In genomic region chr7:150404785-150405583, GRCh38 we compare ENCODE assay signal across 8 cellular contexts. TPM values are rescaled to one million over a fixed set of nuclear protein-coding genes. Genes with fewer than 3 reads are reported as not detected.
A peak's percentile ranks its signal among the peaks of the same experiment; 100 is the strongest.
DNase-seq lines count a peak whose midpoint lies in the region; ATAC-seq and TF ChIP-seq lines count a peak whose summit lies in the region.

No MANE protein-coding gene starts in this region.

- under 1% methylated on average over 86 of the region's 86 CpGs for WGBS in liver

- peak overlapping the region; percentile 60 to 74 (median 61) for H3K4me3 ChIP-seq in liver (ENCODE audit: low read depth in 1 of 3, low read length in 3 of 3)

- H3K9ac ChIP-seq in liver (ENCODE audit: low read depth in 1 of 2, low read length in 2 of 2) = peak overlapping the region; percentile 72 to 90

- peaks cover 7 to 27% (median 16%) of the 10 kb centered on the region in 4 donors for H3K4me1 ChIP-seq in liver (ENCODE audit: control insufficient read depth in 4 of 4, insufficient read depth in 4 of 4, low read length in 3 of 4)

- no peaks in the 10 kb centered on the region for H3K36me3 ChIP-seq in liver (ENCODE audit: control insufficient read depth in 4 of 4, insufficient read depth in 3 of 4, low read depth in 1 of 4, low read length in 3 of 4)

- peak; percentile 50 for ATAC-seq in GM18867 (IDR thresholded peaks at IDR 0.05; ENCODE audit: unreplicated experiment)
- peak; percentile 36 for ATAC-seq in HG03097 (IDR thresholded peaks at IDR 0.05; ENCODE audit: low FRiP score, unreplicated experiment)

- no peaks in the 10 kb centered on the region for H3K27me3 ChIP-seq in liver (ENCODE audit: control insufficient read depth in 4 of 4, insufficient read depth in 4 of 4, low read length in 3 of 4)

- DNase-seq in AG09319 (ENCODE audit: extremely low read depth, low read depth) = peak; percentile 75
- peak; percentile 34 for DNase-seq in NCI-H345 treated with DMSO at 0.1 percent for 48 hours (lab: John Stamatoyannopoulos, UW; ENCODE audit: unreplicated experiment)
- peak; percentile 68 for DNase-seq in activated CD4-positive, alpha-beta T cell treated with anti-CD3 and anti-CD28 coated beads, Interleukin-2, amount 50 U/mL, for 1 hour
- peak; percentile 78 for DNase-seq in dedifferentiated amniotic fluid mesenchymal stem cell (ENCODE audit: extremely low spot score)
- peak; percentile 53 for DNase-seq in stimulated activated CD4-positive, alpha-beta T cell treated with anti-CD3 and anti-CD28 coated beads, Interleukin-2, amount 100 ng/mL, for 4 hours (ENCODE audit: low read depth)

- TF ChIP-seq CTCF in AG09319 (IDR thresholded peaks at IDR 0.05; ENCODE audit: low read depth, low read length) (no peak; the same call in 1 of the 2 replicates), liver (IDR thresholded peaks at IDR 0.05; ENCODE audit: low read depth, low read length, missing input control) (peak; percentile 3)

- peak overlapping the region; percentile 90 to 92 for H3K27ac ChIP-seq in liver (ENCODE audit: low read depth in 1 of 2, low read length in 2 of 2)

- peak in 1 of 2 donors; percentile 24 for TF ChIP-seq RAD21 in liver (IDR thresholded peaks at IDR 0.05)

- no peaks in the 10 kb centered on the region for H3K9me3 ChIP-seq in liver (ENCODE audit: control insufficient read depth in 4 of 4, low read length in 3 of 4)

TF ChIP-seq in liver, 16 proteins besides CTCF, POLR2A, EP300 and RAD21:
- TF ChIP-seq JUND (IDR thresholded peaks at IDR 0.05) (no peak), HNF4G (IDR thresholded peaks at IDR 0.05) (no peak), RXRA (IDR thresholded peaks at IDR 0.05) (peak; percentile 68 to 76), NR2F2 (IDR thresholded peaks at IDR 0.05) (no peak), YY1 (IDR thresholded peaks at IDR 0.05) (peak; percentile 68), ZBTB33 (IDR thresholded peaks at IDR 0.05) (no peak), EGR1 (IDR thresholded peaks at IDR 0.05; ENCODE audit: low read depth in 2 of 2) (no peak), REST (IDR thresholded peaks at IDR 0.05) (no peak), ATF3 (IDR thresholded peaks at IDR 0.05) (no peak), TAF1 (conservative IDR thresholded peaks at IDR 0.05) (peak; percentile 43), FOXA1 (IDR thresholded peaks at IDR 0.05) (no peak), GABPA (IDR thresholded peaks at IDR 0.05 in 1 of 2, conservative IDR thresholded peaks at IDR 0.05 in 1 of 2) (peak in 1 of 2 donors; percentile 21), SP1 (IDR thresholded peaks at IDR 0.05) (peak; percentile 42), HNF4A (conservative IDR thresholded peaks at IDR 0.05) (peak; percentile 27 to 36), MAX (IDR thresholded peaks at IDR 0.05) (no peak), FOXA2 (IDR thresholded peaks at IDR 0.05) (peak; percentile 33)

RNA-seq across cellular contexts. Expression of gene ZNF775, which starts 25.9 kb away (rescaled TPM):
- 1 to 10 TPM in 1 of 2 donors, under 1 TPM in 1; 0.33 to 3.1 TPM for total RNA-seq in liver
- under 1 TPM; 0.08 to 0.72 TPM for polyA plus RNA-seq in liver

RNA-seq across cellular contexts. Expression of gene REPIN1, which starts 36.4 kb away (rescaled TPM):
- total RNA-seq in liver = 100 to 1,000 TPM in 1 of 2 donors, 10 to 100 TPM in 1; 44.4 to 118 TPM
- polyA plus RNA-seq in liver = 10 to 100 TPM; 17.1 to 65.8 TPM

RNA-seq across cellular contexts. Expression of gene GIMAP8, which starts 45.4 kb away (rescaled TPM):
- total RNA-seq in liver = 1 to 10 TPM; 8.8 to 9.4 TPM
- 1 to 10 TPM; 1.6 to 6.4 TPM for polyA plus RNA-seq in liver

Comparison
In these comparisons a context has a peak if more than half of its experiments do, and no peak if none do; other contexts are left out.
1. Peak in every context shown above with its lines: DNase-seq, ATAC-seq, H3K4me3 ChIP-seq and H3K27ac ChIP-seq.